10 cellular contexts compared by ENCODE assay signal in the genomic region with DNA sequence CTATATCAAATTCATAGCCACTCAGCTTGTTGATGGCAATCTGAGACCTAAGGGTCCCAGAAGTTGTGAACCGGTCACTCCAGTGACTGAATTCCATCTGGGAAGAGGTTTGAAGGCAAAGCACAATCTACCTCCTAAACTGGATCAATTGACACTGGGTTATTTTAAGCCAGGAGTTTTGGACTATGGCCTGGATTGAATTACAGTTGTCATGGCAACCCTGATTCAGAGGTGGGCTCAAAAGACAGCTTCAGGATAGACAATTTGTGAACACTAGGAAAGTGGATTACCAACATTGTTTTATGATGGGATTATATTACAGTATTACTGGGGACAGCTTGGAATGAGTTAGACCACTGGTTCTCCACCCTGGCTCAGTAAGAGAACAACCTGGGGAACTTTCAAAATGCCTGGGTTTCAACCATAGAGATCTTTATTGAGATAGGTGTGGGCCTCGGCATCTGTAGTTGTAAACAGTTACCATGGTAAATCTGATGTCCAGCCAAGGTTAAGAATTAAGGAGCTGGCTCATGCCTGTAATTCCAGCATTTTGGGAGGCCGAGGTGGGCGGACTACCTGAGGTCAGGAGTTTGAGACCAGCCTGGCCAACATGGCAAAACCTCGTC. TPM values are rescaled to one million over a fixed set of nuclear protein-coding genes. Genes with fewer than 3 reads are reported as not detected.
A peak's percentile ranks its signal among the peaks of the same experiment; 100 is the strongest.
DNase-seq lines count a peak whose midpoint lies in the region; TF ChIP-seq lines count a peak whose summit lies in the region.
"Had no signal": no experiment of that assay in that cellular context is flagged by ENCODE, and none has a peak within 500 bp of the region (broad histone marks: within the 10 kb centered on the region; RNA-seq: fewer than 3 reads in every experiment).

No MANE protein-coding gene starts in this region.

- peaks cover 53% of the 10 kb centered on the region for H3K36me3 Mint-ChIP-seq in T-helper 2 cell treated with Interferon-gamma antibody and Interleukin-4, amounts not matched to agents 5 μg/mL and 100 μg/mL, for 36 hours (ENCODE audit: low read depth)

- no peak overlapping the region for H3K4me3 Mint-ChIP-seq in T-helper 2 cell treated with Interferon-gamma antibody and Interleukin-4, amounts not matched to agents 5 μg/mL and 100 μg/mL, for 36 hours
- H3K4me3 Mint-ChIP-seq: dendritic cell treated with granulocyte-macrophage colony-stimulating factor and Interleukin-4, amounts not matched to agents 40 ng/mL and 50 ng/mL, for 4 days; GM23338 had no signal

- H3K4me3 ChIP-seq in dorsolateral prefrontal cortex, result peak overlapping the region in 14 of 59 donors; percentile 3 to 50 (median 16)
- H3K4me3 ChIP-seq in skin epidermis, result no peak overlapping the region
- H3K4me3 ChIP-seq: GM23338 had no signal

- H3K27me3 Mint-ChIP-seq in T-helper 2 cell treated with Interferon-gamma antibody and Interleukin-4, amounts not matched to agents 5 μg/mL and 100 μg/mL, for 36 hours (ENCODE audit: low read depth), result no peaks in the 10 kb centered on the region
- H3K27me3 Mint-ChIP-seq: dendritic cell treated with granulocyte-macrophage colony-stimulating factor and Interleukin-4, amounts not matched to agents 40 ng/mL and 50 ng/mL, for 4 days had no signal

- intact Hi-C loops in dorsolateral prefrontal cortex (cut with DNase I), result loop anchor here in 1 of 2 donors (5.0 kb wide), 1 partner anchor 55 kb away; no protein-coding TSS in a partner anchor

- no peaks in the 10 kb centered on the region for H3K27me3 ChIP-seq in dorsolateral prefrontal cortex

- peaks cover 3% of the 10 kb centered on the region for H3K9me3 Mint-ChIP-seq in T-helper 2 cell treated with Interferon-gamma antibody and Interleukin-4, amounts not matched to agents 5 μg/mL and 100 μg/mL, for 36 hours
- H3K9me3 Mint-ChIP-seq: dendritic cell treated with granulocyte-macrophage colony-stimulating factor and Interleukin-4, amounts not matched to agents 40 ng/mL and 50 ng/mL, for 4 days had no signal

- H3K27ac ChIP-seq in dorsolateral prefrontal cortex (peak overlapping the region; percentile 23 to 92 (median 85)), skin epidermis (peak overlapping the region in 15 of 21 experiments; percentile 9 to 83 (median 63))

- POLR2A ChIA-PET in HEK293T (lab: Yijun Ruan, JAX), result interaction anchor here (1.3 kb wide), 1 partner anchor 147 kb away, joined by 6 read pairs; a partner anchor contains a TSS

- CTCF ChIA-PET in HEK293T (lab: Yijun Ruan, JAX), result no interaction called here

- peaks cover 39% of the 10 kb centered on the region for H3K4me1 Mint-ChIP-seq in T-helper 2 cell treated with Interferon-gamma antibody and Interleukin-4, amounts not matched to agents 5 μg/mL and 100 μg/mL, for 36 hours (ENCODE audit: low read depth)

- no peak for TF ChIP-seq CTCF in dorsolateral prefrontal cortex (IDR thresholded peaks at IDR 0.05 in 54 of 56, conservative IDR thresholded peaks at IDR 0.05 in 2 of 56; ENCODE audit: low read depth in 1 of 56, partially characterized antibody in 56 of 56)

- DNase-seq in HEK293T (ENCODE audit: extremely low spot score) (peak; percentile 39), NCI-H524 (lab: John Stamatoyannopoulos, UW) (peak; percentile 88 to 94), dorsolateral prefrontal cortex (no peak), SW 1271 (lab: John Stamatoyannopoulos, UW) (no peak)
- no peak for DNase-seq in stimulated activated CD4-positive, alpha-beta T cell treated with anti-CD3 and anti-CD28 coated beads, Interleukin-12 subunit alpha, Interleukin-12 subunit beta, amount 100 ng/mL, for 4 hours
- DNase-seq in T-helper 2 cell treated with Interferon-gamma antibody and Interleukin-4, amounts not matched to agents 5 μg/mL and 100 μg/mL, for 36 hours (ENCODE audit: low spot score), result no peak
- DNase-seq in activated effector memory CD4-positive, alpha-beta T cell treated with Interleukin-2 at 50 U/mL for 16 hours, result no peak

- no peak overlapping the region for H3K27ac Mint-ChIP-seq in T-helper 2 cell treated with Interferon-gamma antibody and Interleukin-4, amounts not matched to agents 5 μg/mL and 100 μg/mL, for 36 hours
- H3K27ac Mint-ChIP-seq: dendritic cell treated with granulocyte-macrophage colony-stimulating factor and Interleukin-4, amounts not matched to agents 40 ng/mL and 50 ng/mL, for 4 days; GM23338 had no signal

TF ChIP-seq in HEK293T, 16 proteins besides CTCF, POLR2A, EP300 and RAD21:
- no peak for TF ChIP-seq ELF4 (IDR thresholded peaks at IDR 0.05)
- TF ChIP-seq ARNT (IDR thresholded peaks at IDR 0.05), result no peak
- no peak for TF ChIP-seq SUZ12 (IDR thresholded peaks at IDR 0.05)
- no peak for TF ChIP-seq TARDBP (IDR thresholded peaks at IDR 0.05)
- TF ChIP-seq FOXM1 (IDR thresholded peaks at IDR 0.05; ENCODE audit: borderline replicate concordance), result no peak
- no peak for TF ChIP-seq ZNF384 (IDR thresholded peaks at IDR 0.05)
- TF ChIP-seq SP1 (IDR thresholded peaks at IDR 0.05), result no peak
- no peak for TF ChIP-seq L3MBTL2 (conservative IDR thresholded peaks at IDR 0.05)
- no peak for TF ChIP-seq BHLHE40 (IDR thresholded peaks at IDR 0.05; ENCODE audit: borderline replicate concordance)
- TF ChIP-seq CTBP1 (IDR thresholded peaks at IDR 0.05; ENCODE audit: borderline replicate concordance), result no peak
- no peak for TF ChIP-seq NFRKB (IDR thresholded peaks at IDR 0.05)
- TF ChIP-seq, protein P1, sequence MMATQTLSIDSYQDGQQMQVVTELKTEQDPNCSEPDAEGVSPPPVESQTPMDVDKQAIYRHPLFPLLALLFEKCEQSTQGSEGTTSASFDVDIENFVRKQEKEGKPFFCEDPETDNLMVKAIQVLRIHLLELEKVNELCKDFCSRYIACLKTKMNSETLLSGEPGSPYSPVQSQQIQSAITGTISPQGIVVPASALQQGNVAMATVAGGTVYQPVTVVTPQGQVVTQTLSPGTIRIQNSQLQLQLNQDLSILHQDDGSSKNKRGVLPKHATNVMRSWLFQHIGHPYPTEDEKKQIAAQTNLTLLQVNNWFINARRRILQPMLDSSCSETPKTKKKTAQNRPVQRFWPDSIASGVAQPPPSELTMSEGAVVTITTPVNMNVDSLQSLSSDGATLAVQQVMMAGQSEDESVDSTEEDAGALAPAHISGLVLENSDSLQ (IDR thresholded peaks at IDR 0.05), result no peak; the same call in 1 of the 2 replicates
- no peak for TF ChIP-seq FOXA1 (IDR thresholded peaks at IDR 0.05)
- TF ChIP-seq HDGF (IDR thresholded peaks at IDR 0.05; ENCODE audit: borderline replicate concordance), result no peak
- TF ChIP-seq LEF1 (IDR thresholded peaks at IDR 0.05; ENCODE audit: borderline replicate concordance), result no peak

RNA-seq across cellular contexts. Expression of a gene that starts 58.8 kb away (rescaled TPM):
- total RNA-seq in dorsolateral prefrontal cortex, result 100 to 1,000 TPM in 107 of 120 experiments, 10 to 100 TPM in 13; 57.2 to 174 (median 137) TPM

Comparison
In these comparisons a context has a peak if more than half of its experiments do, and no peak if none do; other contexts are left out.
1. DNase-seq: peak in HEK293T (single experiment) and NCI-H524 (2 of 2); none in dorsolateral prefrontal cortex (0 of 10), SW 1271 (0 of 2), stimulated activated CD4-positive, alpha-beta T cell treated with anti-CD3 and anti-CD28 coated beads, Interleukin-12 subunit alpha, Interleukin-12 subunit beta, amount 100 ng/mL, for 4 hours (single experiment), T-helper 2 cell treated with Interferon-gamma antibody and Interleukin-4, amounts not matched to agents 5 μg/mL and 100 μg/mL, for 36 hours (single experiment) and activated effector memory CD4-positive, alpha-beta T cell treated with Interleukin-2 at 50 U/mL for 16 hours (single experiment).